Comparison of ENCODE assay signal across 26 cellular contexts in the genomic region with DNA sequence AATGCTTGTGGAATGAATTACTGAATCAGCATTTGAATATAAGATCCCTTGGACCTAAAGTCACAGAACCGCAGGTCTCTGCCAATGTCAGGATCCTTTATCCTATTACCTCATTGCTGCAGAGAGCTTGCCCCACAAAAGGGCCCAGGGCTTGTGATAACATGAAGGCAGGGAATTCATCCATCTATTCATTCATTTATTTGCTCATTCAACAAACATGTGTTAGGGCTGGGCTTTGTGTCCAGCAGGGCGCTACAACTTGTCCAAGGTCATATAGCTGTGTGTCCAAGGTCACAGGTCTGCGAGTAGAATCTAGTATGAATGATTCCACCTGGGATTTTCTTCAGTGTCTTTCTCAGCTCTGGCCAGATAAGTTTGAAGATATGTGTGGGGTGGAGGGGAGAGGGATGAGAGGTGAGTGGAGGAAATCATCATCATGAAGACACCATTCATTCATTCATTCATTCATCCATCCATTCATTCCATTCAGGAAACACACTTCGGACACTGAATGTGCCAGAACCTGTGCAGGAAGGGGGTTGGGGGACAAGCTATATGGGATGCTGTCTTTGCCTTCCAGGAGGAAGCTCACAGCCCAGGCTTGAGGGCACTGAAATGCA. TPM values are rescaled to one million over a fixed set of nuclear protein-coding genes. Genes with fewer than 3 reads are reported as not detected.
DNase-seq lines count a peak whose midpoint lies in the region; ATAC-seq, FAIRE-seq and TF ChIP-seq lines count a peak whose summit lies in the region.
"Had no signal": no experiment of that assay in that cellular context is flagged by ENCODE, and none has a peak within 500 bp of the region (broad histone marks: within the 10 kb centered on the region; RNA-seq: fewer than 3 reads in every experiment).

No MANE protein-coding gene starts in this region.

- H3K9me3 Mint-ChIP-seq in activated CD8-positive, alpha-beta T cell treated with anti-CD3 and anti-CD28 coated beads, Interleukin-2, amount 10 ng/mL, durations not matched to agents 7 days and 5 days (ENCODE audit: insufficient read depth): no peaks in the 10 kb centered on the region
- no peaks in the 10 kb centered on the region for H3K9me3 Mint-ChIP-seq in activated CD8-positive, alpha-beta T cell treated with anti-CD3 and anti-CD28 coated beads for 36 hours
- H3K9me3 Mint-ChIP-seq: CD8-positive, alpha-beta T cell had no signal

- TF ChIP-seq EP300 in A549 (IDR thresholded peaks at IDR 0.05): no peak

- DNase-seq in activated CD8-positive, alpha-beta T cell treated with anti-CD3 and anti-CD28 coated beads, Interleukin-2, amount 10 ng/mL, durations not matched to agents 7 days and 5 days: no peak
- DNase-seq in activated CD8-positive, alpha-beta T cell treated with anti-CD3 and anti-CD28 coated beads for 36 hours: no peak
- DNase-seq in A549 (ENCODE audit: low read depth in 1 of 2, low spot score in 1 of 2) (no peak), left ventricle myocardium superior (no peak), posterior vena cava (ENCODE audit: low spot score) (peak; percentile 19), NCI-H1048 (lab: John Stamatoyannopoulos, UW) (no peak), aorta (no peak), NCI-H69 (lab: John Stamatoyannopoulos, UW) (no peak)
- DNase-seq: AML-193; C1 segment of cervical spinal cord; CD8-positive, alpha-beta T cell; DND-41; GM23248; IMR-90; MV-4-11; NCI-H1694; NCI-H2081; NCI-H446; NCI-H526; SHP77 had no signal

- no peak for TF ChIP-seq CTCF in activated CD8-positive, alpha-beta T cell treated with anti-CD3 and anti-CD28 coated beads for 36 hours (IDR thresholded peaks at IDR 0.05)
- no peak for TF ChIP-seq CTCF in A549 (IDR thresholded peaks at IDR 0.05)

- intact Hi-C loops in activated CD8-positive, alpha-beta T cell treated with anti-CD3 and anti-CD28 coated beads for 36 hours (cut with micrococcal nuclease): no loop called here
- intact Hi-C loops in left ventricle myocardium superior (cut with micrococcal nuclease) (no loop called here), posterior vena cava (cut with DNase I) (no loop called here), aorta (cut with DNase I) (no loop called here)

- H3K4me3 Mint-ChIP-seq in activated CD8-positive, alpha-beta T cell treated with anti-CD3 and anti-CD28 coated beads, Interleukin-2, amount 10 ng/mL, durations not matched to agents 7 days and 5 days: no peak overlapping the region
- no peak overlapping the region for H3K4me3 Mint-ChIP-seq in activated CD8-positive, alpha-beta T cell treated with anti-CD3 and anti-CD28 coated beads for 36 hours
- H3K4me3 Mint-ChIP-seq: CD8-positive, alpha-beta T cell had no signal

- peaks cover 2% of the 10 kb centered on the region for H3K36me3 Mint-ChIP-seq in activated CD8-positive, alpha-beta T cell treated with anti-CD3 and anti-CD28 coated beads, Interleukin-2, amount 10 ng/mL, durations not matched to agents 7 days and 5 days (ENCODE audit: low read depth)
- H3K36me3 Mint-ChIP-seq in activated CD8-positive, alpha-beta T cell treated with anti-CD3 and anti-CD28 coated beads for 36 hours (ENCODE audit: low read depth): peaks cover 2% of the 10 kb centered on the region
- H3K36me3 Mint-ChIP-seq: CD8-positive, alpha-beta T cell had no signal

- H3K27me3 ChIP-seq in aorta (ENCODE audit: control insufficient read depth in 1 of 2, insufficient read depth in 2 of 2, low read length in 1 of 2): no peaks in the 10 kb centered on the region

- no peak for TF ChIP-seq POLR2A in A549 (IDR thresholded peaks at IDR 0.05; ENCODE audit: low read length)

- CTCF ChIA-PET in activated CD8-positive, alpha-beta T cell treated with anti-CD3 and anti-CD28 coated beads, Interleukin-2, amount 10 ng/mL, durations not matched to agents 7 days and 5 days (lab: Charles Lee): interaction anchor here (1.3 kb wide), 1 partner anchor 601 kb away, joined by 3 read pairs; no protein-coding TSS in a partner anchor
- CTCF ChIA-PET in activated CD8-positive, alpha-beta T cell treated with anti-CD3 and anti-CD28 coated beads for 36 hours (lab: Charles Lee): no interaction called here
- CTCF ChIA-PET in A549 (lab: Yijun Ruan, JAX): interaction anchor here (1.0 to 3.6 kb wide), 6 partner anchors 14 to 387 kb away, joined by 3 to 17 read pairs (median 4); a partner anchor contains a TSS

- no peaks in the 10 kb centered on the region for H3K27me3 Mint-ChIP-seq in activated CD8-positive, alpha-beta T cell treated with anti-CD3 and anti-CD28 coated beads, Interleukin-2, amount 10 ng/mL, durations not matched to agents 7 days and 5 days (ENCODE audit: low read depth)
- no peaks in the 10 kb centered on the region for H3K27me3 Mint-ChIP-seq in activated CD8-positive, alpha-beta T cell treated with anti-CD3 and anti-CD28 coated beads for 36 hours

- H3K36me3 ChIP-seq in aorta (ENCODE audit: control insufficient read depth in 1 of 2, insufficient read depth in 2 of 2, low read length in 1 of 2): no peaks in the 10 kb centered on the region

- no peak for TF ChIP-seq RAD21 in A549 (conservative IDR thresholded peaks at IDR 0.05 in 1 of 2, IDR thresholded peaks at IDR 0.05 in 1 of 2)

- peaks cover 10% of the 10 kb centered on the region for H3K4me1 Mint-ChIP-seq in activated CD8-positive, alpha-beta T cell treated with anti-CD3 and anti-CD28 coated beads, Interleukin-2, amount 10 ng/mL, durations not matched to agents 7 days and 5 days (ENCODE audit: low read depth)
- H3K4me1 Mint-ChIP-seq in activated CD8-positive, alpha-beta T cell treated with anti-CD3 and anti-CD28 coated beads for 36 hours (ENCODE audit: low read depth): peaks cover 8% of the 10 kb centered on the region

- no peaks in the 10 kb centered on the region for H3K9me3 ChIP-seq in A549
- no peaks in the 10 kb centered on the region for H3K9me3 ChIP-seq in aorta (ENCODE audit: control insufficient read depth, low read length)
- H3K9me3 ChIP-seq: HAP-1 had no signal

- H3K4me2 ChIP-seq in A549: no peak overlapping the region

- POLR2A ChIA-PET in activated CD8-positive, alpha-beta T cell treated with anti-CD3 and anti-CD28 coated beads, Interleukin-2, amount 10 ng/mL, durations not matched to agents 7 days and 5 days (lab: Charles Lee): no interaction called here
- POLR2A ChIA-PET in activated CD8-positive, alpha-beta T cell treated with anti-CD3 and anti-CD28 coated beads for 36 hours (lab: Charles Lee): no interaction called here
- POLR2A ChIA-PET in A549 (lab: Yijun Ruan, JAX): no interaction called here

- H3K4me3 ChIP-seq in A549: no peak overlapping the region
- no peak overlapping the region for H3K4me3 ChIP-seq in aorta (ENCODE audit: low read length in 2 of 2)
- H3K4me3 ChIP-seq: GM12878, GM23248, HAP-1 had no signal

- H3K27ac ChIP-seq in A549 (no peak overlapping the region), aorta (ENCODE audit: low read depth in 1 of 2, low read length in 2 of 2) (no peak overlapping the region)
- H3K27ac ChIP-seq: 22Rv1, GM23248, HL-60 had no signal

- ATAC-seq in activated CD8-positive, alpha-beta T cell treated with anti-CD3 and anti-CD28 coated beads, Interleukin-2, amount 10 ng/mL, durations not matched to agents 7 days and 5 days: no peak
- ATAC-seq in activated CD8-positive, alpha-beta T cell treated with anti-CD3 and anti-CD28 coated beads for 36 hours: no peak
- no peak for ATAC-seq in A549
- ATAC-seq in left ventricle myocardium superior: peak; percentile 3
- ATAC-seq in aorta (ENCODE audit: low FRiP score): no peak
- ATAC-seq: CD8-positive, alpha-beta T cell; GM12878 had no signal

- FAIRE-seq in A549 (lab: Jason Lieb, UNC): no peak
- FAIRE-seq: GM12878 had no signal

- H3K4me1 ChIP-seq in A549: no peaks in the 10 kb centered on the region
- no peaks in the 10 kb centered on the region for H3K4me1 ChIP-seq in aorta (ENCODE audit: control insufficient read depth in 1 of 2, insufficient read depth in 2 of 2, low read length in 2 of 2)
- H3K4me1 ChIP-seq: HAP-1 had no signal

- WGBS in A549 (ENCODE audit: missing lambda C conversion rate): 56% methylated on average over 4 of the region's 4 CpGs
- WGBS in aorta, 2 donors: 74 to 75% methylated on average over 4 of the region's 4 CpGs

- H3K27ac Mint-ChIP-seq in activated CD8-positive, alpha-beta T cell treated with anti-CD3 and anti-CD28 coated beads, Interleukin-2, amount 10 ng/mL, durations not matched to agents 7 days and 5 days: peak overlapping the region; percentile 61
- no peak overlapping the region for H3K27ac Mint-ChIP-seq in activated CD8-positive, alpha-beta T cell treated with anti-CD3 and anti-CD28 coated beads for 36 hours
- H3K27ac Mint-ChIP-seq: CD8-positive, alpha-beta T cell had no signal

RNA-seq across cellular contexts. Expression of a gene that starts 1.3 kb away (rescaled TPM):
- not detected for total RNA-seq in activated CD8-positive, alpha-beta T cell treated with anti-CD3 and anti-CD28 coated beads, Interleukin-2, amount 10 ng/mL, durations not matched to agents 7 days and 5 days
- total RNA-seq in activated CD8-positive, alpha-beta T cell treated with anti-CD3 and anti-CD28 coated beads for 36 hours: under 1 TPM in 1 of 2 experiments, not detected in 1; 0.11 TPM
- polyA plus RNA-seq in A549 (2011; rRNA removed): not detected in 2 replicates
- not detected in 2 replicates for polyA plus RNA-seq in A549 (2012; cell fraction: cytosol; rRNA removed)
- polyA plus RNA-seq in A549 (2012; cell fraction: nucleus; rRNA removed): not detected in 2 replicates
- polyA plus RNA-seq in A549 (2017; fragmentation: RNase III; extraction: RNeasy Plus Mini Kit Qiagen cat#74134 plus additional on column Dnase treatment): not detected in 3 replicates
- not detected in 2 replicates for polyA minus RNA-seq in A549 (2011; rRNA and poly(A)+ RNA removed)
- 243 TPM for total RNA-seq in left ventricle myocardium superior
- not detected for total RNA-seq in posterior vena cava
- total RNA-seq in aorta: not detected
- polyA plus RNA-seq in aorta: under 1 TPM in 1 of 2 donors, not detected in 1; 0.50 TPM
- total RNA-seq: GM12878, GM23248, HT-29, IMR-90 had no signal
- polyA plus RNA-seq: AG04450, GM23248, IMR-90 had no signal

RNA-seq across cellular contexts. Expression of a gene that starts 4.2 kb away (rescaled TPM):
- total RNA-seq in activated CD8-positive, alpha-beta T cell treated with anti-CD3 and anti-CD28 coated beads, Interleukin-2, amount 10 ng/mL, durations not matched to agents 7 days and 5 days: 10 to 100 TPM; 22.1 to 23.3 TPM
- total RNA-seq in activated CD8-positive, alpha-beta T cell treated with anti-CD3 and anti-CD28 coated beads for 36 hours: 10 to 100 TPM; 49.1 to 49.8 TPM
- polyA plus RNA-seq in A549 (2011; rRNA removed) (19.3 and 20.9 TPM in 2 replicates), A549 (2017; fragmentation: RNase III; extraction: RNeasy Plus Mini Kit Qiagen cat#74134 plus additional on column Dnase treatment) (29.7 to 31.8 TPM (median 30.0 TPM) in 3 replicates), aorta (1 to 10 TPM; 4.5 to 5.6 TPM)
- polyA plus RNA-seq in A549 (2012; cell fraction: cytosol; rRNA removed): 44.5 and 55.6 TPM in 2 replicates
- polyA plus RNA-seq in A549 (2012; cell fraction: nucleus; rRNA removed): 80.6 and 99.9 TPM in 2 replicates
- 38.6 and 41.0 TPM in 2 replicates for polyA minus RNA-seq in A549 (2011; rRNA and poly(A)+ RNA removed)
- total RNA-seq in left ventricle myocardium superior (4.5 TPM), posterior vena cava (1 to 10 TPM; 8.4 to 9.1 TPM), aorta (10 to 100 TPM in 1 of 2 donors, 1 to 10 TPM in 1; 6.1 to 10.4 TPM)

RNA-seq across cellular contexts. Expression of a gene that starts 24.9 kb away (rescaled TPM):
- not detected for total RNA-seq in activated CD8-positive, alpha-beta T cell treated with anti-CD3 and anti-CD28 coated beads, Interleukin-2, amount 10 ng/mL, durations not matched to agents 7 days and 5 days
- total RNA-seq in activated CD8-positive, alpha-beta T cell treated with anti-CD3 and anti-CD28 coated beads for 36 hours: not detected
- polyA plus RNA-seq in A549 (2011; rRNA removed) (not detected in 2 replicates), A549 (2017; fragmentation: RNase III; extraction: RNeasy Plus Mini Kit Qiagen cat#74134 plus additional on column Dnase treatment) (not detected in 3 replicates), aorta (not detected)
- polyA plus RNA-seq in A549 (2012; cell fraction: cytosol; rRNA removed): 0.03 TPM in 2 replicates
- polyA plus RNA-seq in A549 (2012; cell fraction: nucleus; rRNA removed): 0.21 TPM in 1 of 2 replicates, not detected in the other
- not detected in 2 replicates for polyA minus RNA-seq in A549 (2011; rRNA and poly(A)+ RNA removed)
- total RNA-seq in left ventricle myocardium superior (not detected), posterior vena cava (not detected), aorta (not detected)
- total RNA-seq: CD8-positive, alpha-beta T cell; GM23248; HT-29; IMR-90 had no signal
- polyA plus RNA-seq: AG04450, GM23248, IMR-90 had no signal

RNA-seq across cellular contexts. Expression of a gene that starts 26.7 kb away (rescaled TPM):
- 10 to 100 TPM; 32.1 to 33.6 TPM for total RNA-seq in activated CD8-positive, alpha-beta T cell treated with anti-CD3 and anti-CD28 coated beads, Interleukin-2, amount 10 ng/mL, durations not matched to agents 7 days and 5 days
- total RNA-seq in activated CD8-positive, alpha-beta T cell treated with anti-CD3 and anti-CD28 coated beads for 36 hours: 10 to 100 TPM; 32.4 to 36.2 TPM
- polyA plus RNA-seq in A549 (2011; rRNA removed) (18.4 and 21.0 TPM in 2 replicates), A549 (2017; fragmentation: RNase III; extraction: RNeasy Plus Mini Kit Qiagen cat#74134 plus additional on column Dnase treatment) (17.7 to 23.8 TPM (median 20.1 TPM) in 3 replicates), aorta (10 to 100 TPM in 1 of 2 donors, 1 to 10 TPM in 1; 3.6 to 10.2 TPM)
- 16.9 and 20.4 TPM in 2 replicates for polyA plus RNA-seq in A549 (2012; cell fraction: cytosol; rRNA removed)
- polyA plus RNA-seq in A549 (2012; cell fraction: nucleus; rRNA removed): 19.9 and 28.5 TPM in 2 replicates
- 22.1 and 24.9 TPM in 2 replicates for polyA minus RNA-seq in A549 (2011; rRNA and poly(A)+ RNA removed)
- total RNA-seq in left ventricle myocardium superior (6.4 TPM), posterior vena cava (10 to 100 TPM; 10.5 to 10.8 TPM), aorta (10 to 100 TPM; 14.8 to 17.3 TPM)

RNA-seq across cellular contexts. Expression of a gene that starts 47.9 kb away (rescaled TPM):
- total RNA-seq in activated CD8-positive, alpha-beta T cell treated with anti-CD3 and anti-CD28 coated beads, Interleukin-2, amount 10 ng/mL, durations not matched to agents 7 days and 5 days: not detected
- not detected for total RNA-seq in activated CD8-positive, alpha-beta T cell treated with anti-CD3 and anti-CD28 coated beads for 36 hours
- polyA plus RNA-seq in A549 (2011; rRNA removed) (not detected in 2 replicates), A549 (2017; fragmentation: RNase III; extraction: RNeasy Plus Mini Kit Qiagen cat#74134 plus additional on column Dnase treatment) (not detected in 3 replicates), aorta (not detected)
- polyA plus RNA-seq in A549 (2012; cell fraction: cytosol; rRNA removed): not detected in 2 replicates
- polyA plus RNA-seq in A549 (2012; cell fraction: nucleus; rRNA removed): not detected in 2 replicates
- polyA minus RNA-seq in A549 (2011; rRNA and poly(A)+ RNA removed): not detected in 2 replicates
- total RNA-seq in left ventricle myocardium superior (not detected), posterior vena cava (not detected), aorta (not detected)
- total RNA-seq: CD8-positive, alpha-beta T cell; GM12878; GM23248; HT-29; IMR-90 had no signal
- polyA plus RNA-seq: AG04450, GM12878, GM23248, IMR-90 had no signal

Comparison
In these comparisons a context has a peak if more than half of its experiments do, and no peak if none do; other contexts are left out.
1. RNA of a gene that starts 1.3 kb away (total RNA-seq): 243 TPM in left ventricle myocardium superior (single experiment); 0.11 TPM in activated CD8-positive, alpha-beta T cell treated with anti-CD3 and anti-CD28 coated beads for 36 hours, not detected in aorta, not detected in activated CD8-positive, alpha-beta T cell treated with anti-CD3 and anti-CD28 coated beads, Interleukin-2, amount 10 ng/mL, durations not matched to agents 7 days and 5 days and not detected in posterior vena cava; every median in the first group is over 100 times any median in the second.